In the genomic region with DNA sequence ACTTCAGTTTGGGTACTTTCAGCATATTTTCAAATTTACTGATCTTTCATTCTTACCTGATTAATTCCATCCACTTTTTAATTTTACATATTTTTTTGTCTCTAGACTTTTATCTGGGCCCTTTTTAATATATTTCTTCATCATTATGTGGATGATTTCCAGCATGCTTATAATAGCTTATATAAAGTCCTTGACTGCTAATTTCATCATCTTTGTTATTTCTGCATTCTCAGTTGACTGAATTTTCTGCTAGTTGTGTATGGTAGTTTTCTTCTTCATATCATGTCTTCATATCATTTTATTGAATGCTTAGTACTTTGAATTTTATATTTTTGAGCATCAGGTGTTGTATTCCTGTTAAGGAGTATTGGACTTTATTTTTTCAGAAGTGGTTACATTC, we compare ENCODE assay signal across 33 cellular contexts. TPM values are rescaled to one million over a fixed set of nuclear protein-coding genes. Genes with fewer than 3 reads are reported as not detected.
A peak's percentile ranks its signal among the peaks of the same experiment; 100 is the strongest.
DNase-seq lines count a peak whose midpoint lies in the region; ATAC-seq, FAIRE-seq and TF ChIP-seq lines count a peak whose summit lies in the region.
"Had no signal": no experiment of that assay in that cellular context is flagged by ENCODE, and none has a peak within 500 bp of the region (broad histone marks: within the 10 kb centered on the region; RNA-seq: fewer than 3 reads in every experiment).

No MANE protein-coding gene starts in this region.

- peak overlapping the region; percentile 43; the same call in 1 of the 2 replicates for H3K4me2 ChIP-seq in K562 (ENCODE audit: insufficient read depth, low read length)
- H3K4me2 ChIP-seq: hepatocyte had no signal

- ATAC-seq in activated CD8-positive, alpha-beta T cell treated with anti-CD3 and anti-CD28 coated beads for 36 hours: no peak
- ATAC-seq in activated CD8-positive, alpha-beta T cell treated with anti-CD3 and anti-CD28 coated beads, Interleukin-2, amount 10 ng/mL, durations not matched to agents 7 days and 5 days: no peak
- ATAC-seq in Panc1: no peak
- no peak; the same call in 2 of the 3 replicates for ATAC-seq in K562
- ATAC-seq in GM21423 (IDR thresholded peaks at IDR 0.05; ENCODE audit: unreplicated experiment): no peak
- ATAC-seq: activated CD4-positive, CD25-positive, alpha-beta regulatory T cell treated with anti-CD3 and anti-CD28 coated beads, Interleukin-2, amount 50 U/mL, for 24 hours; gastroesophageal sphincter; HepG2; left lobe of liver had no signal

- H3K36me3 ChIP-seq in Panc1 (ENCODE audit: control insufficient read depth, insufficient read depth, low read length): no peaks in the 10 kb centered on the region
- H3K36me3 ChIP-seq in K562 (ENCODE audit: control insufficient read depth, insufficient read depth, low read length): peaks cover 25% of the 10 kb centered on the region
- peaks cover 13% of the 10 kb centered on the region for H3K36me3 ChIP-seq in endodermal cell (ENCODE audit: control insufficient read depth, insufficient read depth, low read length)
- H3K36me3 ChIP-seq: breast epithelium, Peyer's patch, thyroid gland had no signal

- no peak for FAIRE-seq in K562 (lab: Jason Lieb, UNC)
- FAIRE-seq: H1, HepG2, TTC549 had no signal

- peaks cover 78% of the 10 kb centered on the region for H3K79me2 ChIP-seq in K562 (ENCODE audit: control insufficient read depth, insufficient read depth, low read length)

- peaks cover 39% of the 10 kb centered on the region for H3K36me3 Mint-ChIP-seq in activated CD8-positive, alpha-beta T cell treated with anti-CD3 and anti-CD28 coated beads for 36 hours (ENCODE audit: low read depth)
- peaks cover 43% of the 10 kb centered on the region for H3K36me3 Mint-ChIP-seq in activated CD8-positive, alpha-beta T cell treated with anti-CD3 and anti-CD28 coated beads, Interleukin-2, amount 10 ng/mL, durations not matched to agents 7 days and 5 days (ENCODE audit: low read depth)
- peaks cover 57% of the 10 kb centered on the region for H3K36me3 Mint-ChIP-seq in nephron progenitor cell (ENCODE audit: low read depth)
- H3K36me3 Mint-ChIP-seq in endodermal cell (ENCODE audit: low read depth): peaks cover 25% of the 10 kb centered on the region

- no peak for TF ChIP-seq RAD21 in K562 (CRISPR knock-in tag; conservative IDR thresholded peaks at IDR 0.05 in 1 of 2, IDR thresholded peaks at IDR 0.05 in 1 of 2)

- H3K9me3 Mint-ChIP-seq in activated CD8-positive, alpha-beta T cell treated with anti-CD3 and anti-CD28 coated beads for 36 hours: peaks cover 5% of the 10 kb centered on the region
- no peaks in the 10 kb centered on the region for H3K9me3 Mint-ChIP-seq in activated CD8-positive, alpha-beta T cell treated with anti-CD3 and anti-CD28 coated beads, Interleukin-2, amount 10 ng/mL, durations not matched to agents 7 days and 5 days (ENCODE audit: insufficient read depth)
- H3K9me3 Mint-ChIP-seq in nephron progenitor cell (peaks cover 7% of the 10 kb centered on the region), endodermal cell (peaks cover 2% of the 10 kb centered on the region)
- H3K9me3 Mint-ChIP-seq: activated naive CD4-positive, alpha-beta T cell treated with anti-CD3 and anti-CD28 coated beads for 36 hours had no signal

- no peak for TF ChIP-seq POLR2A in K562 (conservative IDR thresholded peaks at IDR 0.05)

- no peaks in the 10 kb centered on the region for H3K9me3 ChIP-seq in Panc1 (ENCODE audit: control insufficient read depth, insufficient read depth, low read depth, low read length)
- no peaks in the 10 kb centered on the region for H3K9me3 ChIP-seq in K562 (replicated peaks; ENCODE audit: control insufficient read depth, insufficient read depth, low read depth, low read length)
- no peaks in the 10 kb centered on the region for H3K9me3 ChIP-seq in endodermal cell (ENCODE audit: control insufficient read depth, low read length)
- H3K9me3 ChIP-seq: breast epithelium, esophagus squamous epithelium, gastroesophageal sphincter, Peyer's patch, psoas muscle, thyroid gland had no signal

- no TSS peak for BruUV-seq in Panc1 (replicated peaks; lab: Mats Ljungman, UMichigan)
- BruUV-seq in K562 (replicated peaks; lab: Mats Ljungman, UMichigan): no TSS peak

- peak overlapping the region; percentile 76 for H3K27ac Mint-ChIP-seq in activated CD8-positive, alpha-beta T cell treated with anti-CD3 and anti-CD28 coated beads for 36 hours
- H3K27ac Mint-ChIP-seq in activated CD8-positive, alpha-beta T cell treated with anti-CD3 and anti-CD28 coated beads, Interleukin-2, amount 10 ng/mL, durations not matched to agents 7 days and 5 days: no peak overlapping the region
- H3K27ac Mint-ChIP-seq in nephron progenitor cell: peak overlapping the region; percentile 33
- H3K27ac Mint-ChIP-seq in endodermal cell: no peak overlapping the region
- H3K27ac Mint-ChIP-seq: activated naive CD4-positive, alpha-beta T cell treated with anti-CD3 and anti-CD28 coated beads for 36 hours had no signal

- no peaks in the 10 kb centered on the region for H3K4me1 ChIP-seq in Panc1 (ENCODE audit: control insufficient read depth, insufficient read depth, low read length)
- H3K4me1 ChIP-seq in K562 (replicated peaks in 1 of 2; ENCODE audit: control insufficient read depth in 2 of 2, insufficient read depth in 2 of 2, low read length in 2 of 2): peaks cover 0 to 16% of the 10 kb centered on the region in 2 experiments; a peak in 4 of 5 replicates
- H3K4me1 ChIP-seq in endodermal cell (ENCODE audit: control insufficient read depth, insufficient read depth, low read length): no peaks in the 10 kb centered on the region
- H3K4me1 ChIP-seq: breast epithelium, esophagus squamous epithelium, Peyer's patch had no signal

- H4K20me1 ChIP-seq in K562 (replicated peaks; ENCODE audit: control insufficient read depth, insufficient read depth, low read length): no peaks in the 10 kb centered on the region; the same call in 1 of the 2 replicates

- no peak for TF ChIP-seq EP300 in K562 (IDR thresholded peaks at IDR 0.05; ENCODE audit: low read length)

- in situ Hi-C loops in Panc1 (cut with HindIII; ENCODE audit: low pct_unique_long_range_greater_than_20kb, low sequenced_read_pairs): no loop called here
- in situ Hi-C loops in K562 (cut with MboI): no loop called here

- H3K27me3 Mint-ChIP-seq in activated CD8-positive, alpha-beta T cell treated with anti-CD3 and anti-CD28 coated beads for 36 hours: no peaks in the 10 kb centered on the region
- H3K27me3 Mint-ChIP-seq in activated CD8-positive, alpha-beta T cell treated with anti-CD3 and anti-CD28 coated beads, Interleukin-2, amount 10 ng/mL, durations not matched to agents 7 days and 5 days (ENCODE audit: low read depth): no peaks in the 10 kb centered on the region
- H3K27me3 Mint-ChIP-seq in nephron progenitor cell (ENCODE audit: low read depth, poor library complexity): no peaks in the 10 kb centered on the region
- no peaks in the 10 kb centered on the region for H3K27me3 Mint-ChIP-seq in endodermal cell (ENCODE audit: insufficient read depth)

- no peak overlapping the region for H3K4me3 Mint-ChIP-seq in activated CD8-positive, alpha-beta T cell treated with anti-CD3 and anti-CD28 coated beads for 36 hours
- H3K4me3 Mint-ChIP-seq in activated CD8-positive, alpha-beta T cell treated with anti-CD3 and anti-CD28 coated beads, Interleukin-2, amount 10 ng/mL, durations not matched to agents 7 days and 5 days: no peak overlapping the region
- H3K4me3 Mint-ChIP-seq in nephron progenitor cell: no peak overlapping the region
- H3K4me3 Mint-ChIP-seq in endodermal cell: no peak overlapping the region
- H3K4me3 Mint-ChIP-seq: activated naive CD4-positive, alpha-beta T cell treated with anti-CD3 and anti-CD28 coated beads for 36 hours had no signal

- intact Hi-C loops in activated CD8-positive, alpha-beta T cell treated with anti-CD3 and anti-CD28 coated beads for 36 hours (cut with micrococcal nuclease): no loop called here
- intact Hi-C loops in Panc1 (cut with micrococcal nuclease; ENCODE audit: unreplicated experiment) (no loop called here), K562 (cut with micrococcal nuclease) (no loop called here)

- DNase-seq in activated CD8-positive, alpha-beta T cell treated with anti-CD3 and anti-CD28 coated beads for 36 hours: no peak
- DNase-seq in activated CD8-positive, alpha-beta T cell treated with anti-CD3 and anti-CD28 coated beads, Interleukin-2, amount 10 ng/mL, durations not matched to agents 7 days and 5 days: no peak
- DNase-seq in Panc1 (ENCODE audit: low read depth, low spot score): no peak
- DNase-seq in K562 (ENCODE audit: extremely low read depth in 1 of 4, low spot score in 3 of 4): no peak
- no peak for DNase-seq in nephron progenitor cell
- DNase-seq in endodermal cell: no peak
- DNase-seq in NCI-H1436 (lab: John Stamatoyannopoulos, UW): no peak
- DNase-seq: 8988T; activated naive CD4-positive, alpha-beta T cell treated with anti-CD3 and anti-CD28 coated beads for 36 hours; activated T-cell treated with anti-CD3 and anti-CD28 coated beads for 4 hours; EL; esophagus squamous epithelium; mesendoderm; NCI-H1092 treated with DMSO at 0.1 percent for 48 hours; NCI-H1930; NCI-H526; nucleus accumbens; Peyer's patch; psoas muscle; SIG-M5; stimulated activated naive CD4-positive, alpha-beta T cell treated with Interleukin-2 at 50 U/mL for 16 hours; SW 1271; thyroid gland had no signal

- CTCF ChIA-PET in activated CD8-positive, alpha-beta T cell treated with anti-CD3 and anti-CD28 coated beads for 36 hours (lab: Charles Lee): no interaction called here
- CTCF ChIA-PET in activated CD8-positive, alpha-beta T cell treated with anti-CD3 and anti-CD28 coated beads, Interleukin-2, amount 10 ng/mL, durations not matched to agents 7 days and 5 days (lab: Charles Lee): no interaction called here
- CTCF ChIA-PET in Panc1 (lab: Charles Lee): no interaction called here
- CTCF ChIA-PET in K562 (lab: Yijun Ruan, JAX; ENCODE audit: low intra/inter-chr PET ratio): no interaction called here

- H3K27ac ChIP-seq in Panc1 (ENCODE audit: low read length) (peak overlapping the region; percentile 17; the same call in 1 of the 2 replicates), K562 (ENCODE audit: extremely low read depth, low read depth, low read length) (peak overlapping the region; percentile 33; the same call in 1 of the 3 replicates), endodermal cell (ENCODE audit: low read depth, low read length) (no peak overlapping the region)
- H3K27ac ChIP-seq: breast epithelium, coronary artery, esophagus squamous epithelium, gastroesophageal sphincter, hepatocyte, Peyer's patch, psoas muscle, thyroid gland had no signal

- H3K4me1 Mint-ChIP-seq in activated CD8-positive, alpha-beta T cell treated with anti-CD3 and anti-CD28 coated beads for 36 hours (ENCODE audit: low read depth): peaks cover 58% of the 10 kb centered on the region
- peaks cover 46% of the 10 kb centered on the region for H3K4me1 Mint-ChIP-seq in activated CD8-positive, alpha-beta T cell treated with anti-CD3 and anti-CD28 coated beads, Interleukin-2, amount 10 ng/mL, durations not matched to agents 7 days and 5 days (ENCODE audit: low read depth)
- peaks cover 22% of the 10 kb centered on the region for H3K4me1 Mint-ChIP-seq in nephron progenitor cell
- peaks cover 3% of the 10 kb centered on the region for H3K4me1 Mint-ChIP-seq in endodermal cell

- TF ChIP-seq CTCF in activated CD8-positive, alpha-beta T cell treated with anti-CD3 and anti-CD28 coated beads for 36 hours (IDR thresholded peaks at IDR 0.05): no peak
- TF ChIP-seq CTCF in Panc1 (IDR thresholded peaks at IDR 0.05) (no peak), K562 (IDR thresholded peaks at IDR 0.05 in 2 of 3, conservative IDR thresholded peaks at IDR 0.05 in 1 of 3; ENCODE audit: insufficient read depth in 2 of 3, low read depth in 1 of 3, low read length in 3 of 3) (no peak), nephron progenitor cell (IDR thresholded peaks at IDR 0.05) (no peak), endodermal cell (conservative IDR thresholded peaks at IDR 0.05) (no peak)

- POLR2A ChIA-PET in activated CD8-positive, alpha-beta T cell treated with anti-CD3 and anti-CD28 coated beads for 36 hours (lab: Charles Lee): no interaction called here
- POLR2A ChIA-PET in activated CD8-positive, alpha-beta T cell treated with anti-CD3 and anti-CD28 coated beads, Interleukin-2, amount 10 ng/mL, durations not matched to agents 7 days and 5 days (lab: Charles Lee): interaction anchor here (0.6 to 2.0 kb wide), 2 partner anchors 12 to 39 kb away, joined by 3 to 11 read pairs; a partner anchor contains a TSS
- POLR2A ChIA-PET in Panc1 (lab: Charles Lee): no interaction called here
- POLR2A ChIA-PET in K562 (lab: Yijun Ruan, JAX): interaction anchor here (0.8 to 1.0 kb wide), 2 partner anchors 10 to 16 kb away, joined by 4 to 5 read pairs; no protein-coding TSS in a partner anchor

- no peak overlapping the region for H3K4me3 ChIP-seq in Panc1 (ENCODE audit: low read depth in 2 of 2, low read length in 2 of 2)
- H3K4me3 ChIP-seq in K562: no peak overlapping the region
- no peak overlapping the region for H3K4me3 ChIP-seq in endodermal cell (ENCODE audit: low read length)
- H3K4me3 ChIP-seq: breast epithelium, coronary artery, esophagus squamous epithelium, gastroesophageal sphincter, hepatocyte, Peyer's patch, psoas muscle, thyroid gland had no signal

- H3K9ac ChIP-seq in K562 (ENCODE audit: insufficient read depth in 1 of 2, low read depth in 2 of 2, low read length in 2 of 2) (peak overlapping the region in 1 of 2 experiments; percentile 36; a peak in 1 of 4 replicates), endodermal cell (ENCODE audit: extremely low read depth, low read length, poor library complexity, severe bottlenecking) (no peak overlapping the region)

- no peak overlapping the region for H2AFZ ChIP-seq in K562 (ENCODE audit: low read depth, low read length)
- H2AFZ ChIP-seq: hepatocyte had no signal

- H3K9me1 ChIP-seq in K562 (ENCODE audit: control insufficient read depth, insufficient read depth, low read length): no peaks in the 10 kb centered on the region

- H3K27me3 ChIP-seq in Panc1 (ENCODE audit: control insufficient read depth, insufficient read depth, low read length): no peaks in the 10 kb centered on the region
- no peaks in the 10 kb centered on the region for H3K27me3 ChIP-seq in K562 (ENCODE audit: control insufficient read depth in 2 of 2, insufficient read depth in 2 of 2, low read length in 2 of 2)
- H3K27me3 ChIP-seq in endodermal cell (ENCODE audit: control insufficient read depth, insufficient read depth, low read length, poor library complexity, severe bottlenecking): no peaks in the 10 kb centered on the region
- H3K27me3 ChIP-seq: breast epithelium, esophagus squamous epithelium, gastroesophageal sphincter, hepatocyte, Peyer's patch, thyroid gland had no signal

RNA-seq across cellular contexts. Expression of a gene that starts 39.6 kb away (rescaled TPM):
- 10 to 100 TPM; 21.6 to 24.5 TPM for total RNA-seq in activated CD8-positive, alpha-beta T cell treated with anti-CD3 and anti-CD28 coated beads for 36 hours
- total RNA-seq in activated CD8-positive, alpha-beta T cell treated with anti-CD3 and anti-CD28 coated beads, Interleukin-2, amount 10 ng/mL, durations not matched to agents 7 days and 5 days: 10 to 100 TPM; 20.8 to 21.9 TPM
- 18.9 TPM for total RNA-seq in Panc1 (2021; ENCODE audit: unreplicated experiment)
- 9.6 TPM for polyA plus RNA-seq in Panc1 (2012; ENCODE audit: insufficient read length)
- 43.5 and 111 TPM in 2 replicates for total RNA-seq in K562 (2011; cell fraction: chromatin; rRNA removed; ENCODE audit: low replicate concordance)
- total RNA-seq in K562 (2011; cell fraction: nucleolus; rRNA removed): 26.8 and 30.9 TPM in 2 replicates
- 39.2 and 43.8 TPM in 2 replicates for total RNA-seq in K562 (2011; cell fraction: nucleoplasm; rRNA removed)
- total RNA-seq in K562 (2014; rRNA removed): 13.8 and 19.7 TPM in 2 replicates
- 30.9 and 32.5 TPM in 2 replicates for total RNA-seq in K562 (2014; rRNA removed; fragmentation: Illumina TruSeq; extraction: Trizol)
- total RNA-seq in K562 (2015; rRNA removed; fragmentation: Illumina TruSeq; extraction: Trizol): 27.2 and 28.9 TPM in 2 replicates
- total RNA-seq in K562 (2021): 25.1 and 26.7 TPM in 2 replicates
- 26.4 and 30.5 TPM in 2 replicates for polyA plus RNA-seq in K562 (2011; rRNA removed)
- 20.9 and 24.4 TPM in 2 replicates for polyA plus RNA-seq in K562 (2011; cell fraction: cytosol; rRNA removed)
- 26.2 and 37.4 TPM in 2 replicates for polyA plus RNA-seq in K562 (2011; cell fraction: nucleus; rRNA removed)
- 14.6 and 16.2 TPM in 2 replicates for polyA plus RNA-seq in K562 (2012)
- 28.7 and 33.5 TPM in 2 replicates for polyA plus RNA-seq in K562 (2014; fragmentation: Illumina TruSeq; extraction: Trizol)
- 10 to 100 TPM; 21.3 to 25.9 TPM for polyA plus RNA-seq in K562 (2014; fragmentation: Nextera tagmentation; extraction: Ambion mirVana)
- 17.8 and 20.1 TPM in 2 replicates for polyA plus RNA-seq in K562 (2014; rRNA removed)
- 53.1 and 55.6 TPM in 2 replicates for polyA minus RNA-seq in K562 (2011; rRNA and poly(A)+ RNA removed)
- 14.7 and 16.5 TPM in 2 replicates for polyA minus RNA-seq in K562 (2011; cell fraction: cytosol; rRNA and poly(A)+ RNA removed)
- polyA minus RNA-seq in K562 (2011; cell fraction: nucleus; rRNA and poly(A)+ RNA removed): 43.2 and 79.5 TPM in 2 replicates
- 10 to 100 TPM; 26.7 to 30.0 TPM for total RNA-seq in endodermal cell
- 32.7 TPM for polyA plus RNA-seq in endodermal cell (2013, experiment 1 of 2)
- polyA plus RNA-seq in endodermal cell (2013, experiment 2 of 2): 36.1 TPM

Comparison
In these comparisons a context has a peak if more than half of its experiments do, and no peak if none do; other contexts are left out.
1. H3K27ac Mint-ChIP-seq: peak in activated CD8-positive, alpha-beta T cell treated with anti-CD3 and anti-CD28 coated beads for 36 hours (single experiment) and nephron progenitor cell (single experiment); none in activated CD8-positive, alpha-beta T cell treated with anti-CD3 and anti-CD28 coated beads, Interleukin-2, amount 10 ng/mL, durations not matched to agents 7 days and 5 days (single experiment) and endodermal cell (single experiment).
2. POLR2A ChIA-PET loops: an anchor here in activated CD8-positive, alpha-beta T cell treated with anti-CD3 and anti-CD28 coated beads, Interleukin-2, amount 10 ng/mL, durations not matched to agents 7 days and 5 days (0.6 to 2.0 kb wide) and K562 (0.8 to 1.0 kb wide); none called in activated CD8-positive, alpha-beta T cell treated with anti-CD3 and anti-CD28 coated beads for 36 hours and Panc1.